Comparison of ENCODE assay signal across 1 cellular context in the genomic region with DNA sequence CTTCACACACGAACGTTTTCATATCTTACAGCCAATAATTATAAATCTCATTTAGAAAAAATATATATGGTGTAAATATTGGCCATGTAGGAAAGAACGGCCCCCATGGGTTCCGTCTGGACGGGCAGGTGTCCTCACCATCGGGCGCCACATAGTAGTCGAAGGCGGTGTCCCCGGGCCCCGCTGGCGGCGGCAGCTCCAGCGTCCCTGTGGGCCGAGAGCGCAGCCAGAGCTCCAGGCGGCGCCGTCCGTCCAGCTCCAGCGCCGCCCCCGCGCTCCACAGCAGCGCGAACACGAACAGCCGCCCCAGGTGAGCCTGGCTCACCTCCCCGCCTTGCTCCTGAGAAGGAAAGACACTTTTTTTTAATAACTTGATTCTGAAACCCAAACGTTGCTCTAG.
TF ChIP-seq lines count a peak whose summit lies in the region.

No MANE protein-coding gene starts in this region.

TF ChIP-seq in GM23338, 12 proteins besides CTCF, POLR2A, EP300 and RAD21 (continued from another document):
- TF ChIP-seq NANOG (IDR thresholded peaks at IDR 0.05; ENCODE audit: borderline replicate concordance) (no peak), JUNB (IDR thresholded peaks at IDR 0.05; ENCODE audit: unreplicated experiment) (no peak)
